ENCODE assay signal across 1 cellular context in genomic region chrX:154383359-154384283, GRCh38.
TF ChIP-seq lines count a peak whose summit lies in the region.

No MANE protein-coding gene starts in this region.

TF ChIP-seq in H1, 55 proteins besides CTCF, POLR2A, EP300 and RAD21:
- TF ChIP-seq KDM1A (IDR thresholded peaks at IDR 0.05; ENCODE audit: borderline replicate concordance, low read length): no peak
- peak; percentile 52; the same call in 1 of the 2 replicates for TF ChIP-seq POLR2AphosphoS5 (IDR thresholded peaks at IDR 0.05; ENCODE audit: low read depth, low read length)
- TF ChIP-seq TBP (IDR thresholded peaks at IDR 0.05; ENCODE audit: low read depth, low read length): no peak
